ENCODE assay signal across 26 cellular contexts in genomic region chr1:223029985-223030769, GRCh38.
DNase-seq lines count a peak whose midpoint lies in the region; ATAC-seq and TF ChIP-seq lines count a peak whose summit lies in the region.
"Had no signal": no experiment of that assay in that cellular context is flagged by ENCODE, and none has a peak within 500 bp of the region (broad histone marks: within the 10 kb centered on the region; RNA-seq: fewer than 3 reads in every experiment).

No MANE protein-coding gene starts in this region.

- intact Hi-C loops in cardiac septum (cut with DNase I): loop anchor here (5.0 to 10.0 kb wide), 2 partner anchors 47 to 95 kb away; no protein-coding TSS in a partner anchor
- intact Hi-C loops in Right ventricle myocardium superior (cut with DNase I): no loop called here

- peak overlapping the region; percentile 52 for H3K27ac Mint-ChIP-seq in endothelial cell (ENCODE audit: unreplicated experiment)
- H3K27ac Mint-ChIP-seq: activated CD4-positive, alpha-beta T cell treated with anti-CD3 and anti-CD28 coated beads, Interleukin-2, amount 10 ng/mL, durations not matched to agents 7 days and 5 days; activated naive CD4-positive, alpha-beta T cell treated with anti-CD3 and anti-CD28 coated beads, Interleukin-2, amount 50 U/mL, for 72 hours; CD4-positive, CD25-positive, alpha-beta regulatory T cell; natural killer cell treated with Interleukin-12 subunit alpha and Interleukin-12 subunit beta and Interleukin-15 and Interleukin-18, amount 100 ng/mL, for 72 hours had no signal

- TF ChIP-seq POLR2A in erythroblast (IDR thresholded peaks at IDR 0.05; ENCODE audit: low read length): no peak

- H3K36me3 Mint-ChIP-seq in endothelial cell (ENCODE audit: low read depth, unreplicated experiment): peaks cover 28% of the 10 kb centered on the region
- H3K36me3 Mint-ChIP-seq: activated naive CD4-positive, alpha-beta T cell treated with anti-CD3 and anti-CD28 coated beads, Interleukin-2, amount 50 U/mL, for 72 hours; CD4-positive, CD25-positive, alpha-beta regulatory T cell; IgD-negative memory B cell; natural killer cell treated with Interleukin-12 subunit alpha and Interleukin-12 subunit beta and Interleukin-15 and Interleukin-18, amount 100 ng/mL, for 72 hours had no signal

- H3K4me1 Mint-ChIP-seq in endothelial cell (ENCODE audit: unreplicated experiment): peaks cover 45% of the 10 kb centered on the region

- no peak for TF ChIP-seq CTCF in endothelial cell (IDR thresholded peaks at IDR 0.05; ENCODE audit: unreplicated experiment)

- ATAC-seq in Right ventricle myocardium superior (ENCODE audit: poor library complexity): no peak
- ATAC-seq in GM18868 (IDR thresholded peaks at IDR 0.05; ENCODE audit: unreplicated experiment): no peak
- ATAC-seq in GM21528 (IDR thresholded peaks at IDR 0.05; ENCODE audit: low FRiP score, unreplicated experiment): no peak
- ATAC-seq: activated naive CD4-positive, alpha-beta T cell treated with anti-CD3 and anti-CD28 coated beads, Interleukin-2, amount 50 U/mL, for 72 hours; gastrocnemius medialis; mucosa of descending colon; natural killer cell treated with Interleukin-12 subunit alpha and Interleukin-12 subunit beta and Interleukin-15 and Interleukin-18, amount 100 ng/mL, for 72 hours had no signal

- peak overlapping the region; percentile 95 for H3K4me3 Mint-ChIP-seq in endothelial cell (ENCODE audit: unreplicated experiment)
- H3K4me3 Mint-ChIP-seq: activated CD4-positive, alpha-beta T cell treated with anti-CD3 and anti-CD28 coated beads, Interleukin-2, amount 10 ng/mL, durations not matched to agents 7 days and 5 days; CD4-positive, CD25-positive, alpha-beta regulatory T cell; IgD-negative memory B cell; natural killer cell treated with Interleukin-12 subunit alpha and Interleukin-12 subunit beta and Interleukin-15 and Interleukin-18, amount 100 ng/mL, for 72 hours had no signal

- DNase-seq in cardiac septum (ENCODE audit: low spot score): peak; percentile 35
- no peak for DNase-seq in Right ventricle myocardium superior
- no peak for DNase-seq in endothelial cell (ENCODE audit: low spot score)
- DNase-seq in iPS-NIHi7 (ENCODE audit: extremely low spot score): peak; percentile 73
- DNase-seq in mucosa of gallbladder (ENCODE audit: low spot score): no peak
- no peak for DNase-seq in erythroblast (lab: John Stamatoyannopoulos, UW)
- DNase-seq: activated CD4-positive, alpha-beta T cell treated with anti-CD3 and anti-CD28 coated beads, Interleukin-2, amount 10 ng/mL, durations not matched to agents 7 days and 5 days; activated effector memory CD4-positive, alpha-beta T cell treated with Interleukin-2 at 50 U/mL for 16 hours; activated T-cell treated with anti-CD3 and anti-CD28 coated beads, Interleukin-2, amount 50 U/mL, for 1 hour; CD4-positive, CD25-positive, alpha-beta regulatory T cell; gastrocnemius medialis; HCEC 1CT; mucosa of descending colon; MV-4-11; NCI-H1436; NCI-H2081; NCI-H226; ovary; retina; stimulated activated naive CD4-positive, alpha-beta T cell; T1000 had no signal

- peaks cover 7% of the 10 kb centered on the region for H3K27me3 Mint-ChIP-seq in endothelial cell (ENCODE audit: unreplicated experiment)
- H3K27me3 Mint-ChIP-seq: activated CD4-positive, alpha-beta T cell treated with anti-CD3 and anti-CD28 coated beads, Interleukin-2, amount 10 ng/mL, durations not matched to agents 7 days and 5 days; CD4-positive, CD25-positive, alpha-beta regulatory T cell; IgD-negative memory B cell had no signal

- no peaks in the 10 kb centered on the region for H3K9me3 Mint-ChIP-seq in endothelial cell (ENCODE audit: unreplicated experiment)
- H3K9me3 Mint-ChIP-seq: activated CD4-positive, alpha-beta T cell treated with anti-CD3 and anti-CD28 coated beads, Interleukin-2, amount 10 ng/mL, durations not matched to agents 7 days and 5 days; activated naive CD4-positive, alpha-beta T cell treated with anti-CD3 and anti-CD28 coated beads, Interleukin-2, amount 50 U/mL, for 72 hours; CD4-positive, CD25-positive, alpha-beta regulatory T cell; IgD-negative memory B cell; natural killer cell treated with Interleukin-12 subunit alpha and Interleukin-12 subunit beta and Interleukin-15 and Interleukin-18, amount 100 ng/mL, for 72 hours had no signal

Comparison
In these comparisons a context has a peak if more than half of its experiments do, and no peak if none do; other contexts are left out.
1. DNase-seq: peak in cardiac septum (single experiment) and iPS-NIHi7 (single experiment); none in Right ventricle myocardium superior (single experiment), endothelial cell (single experiment), mucosa of gallbladder (single experiment) and erythroblast (0 of 2).